7 cellular contexts compared by ENCODE assay signal in genomic region chr2:27049422-27050280, GRCh38. TPM values are rescaled to one million over a fixed set of nuclear protein-coding genes. Genes with fewer than 3 reads are reported as not detected.
DNase-seq lines count a peak whose midpoint lies in the region; ATAC-seq, FAIRE-seq and TF ChIP-seq lines count a peak whose summit lies in the region.

No MANE protein-coding gene starts in this region.

- 35% methylated on average over 21 of the region's 52 CpGs for WGBS in HepG2 (ENCODE audit: low lambda C conversion rate)

- peaks cover 3% of the 10 kb centered on the region; the same call in 1 of the 2 replicates for H4K20me1 ChIP-seq in HepG2 (ENCODE audit: insufficient read depth, low read length)

- H3K36me3 ChIP-seq in bronchial epithelial cell (ENCODE audit: control insufficient read depth, insufficient read depth, low read length) = peaks cover 3% of the 10 kb centered on the region
- peaks cover 2 to 18% of the 10 kb centered on the region in 2 experiments; a peak in 4 of 5 replicates for H3K36me3 ChIP-seq in HepG2 (replicated peaks in 1 of 2; ENCODE audit: control insufficient read depth in 1 of 2, insufficient read depth in 2 of 2, low read length in 2 of 2)

- TF ChIP-seq CTCF in bronchial epithelial cell (IDR thresholded peaks at IDR 0.05; ENCODE audit: insufficient read depth, low read length, severe bottlenecking) (no peak), HepG2 (CRISPR knock-in tag; IDR thresholded peaks at IDR 0.05) (no peak)

- POLR2A ChIA-PET in HepG2 (lab: Yijun Ruan, JAX) = interaction anchor here (0.8 to 6.4 kb wide), 17 partner anchors 8 to 379 kb away, joined by 3 to 100 read pairs (median 15); partner anchors contain the start of genes ATRAID, EMILIN1, KHK and NRBP1

- TF ChIP-seq POLR2A in HepG2 (IDR thresholded peaks at IDR 0.05; ENCODE audit: insufficient read depth in 1 of 2, low read depth in 2 of 2, low read length in 2 of 2) = peak in 1 of 2 experiments; percentile 52; a peak in 2 of 4 replicates

- peaks cover 8% of the 10 kb centered on the region for H3K79me2 ChIP-seq in HepG2 (ENCODE audit: insufficient read depth, low read length)

- DNase-seq in T-helper 2 cell (peak; percentile 39 to 67 (median 58)), bronchial epithelial cell (ENCODE audit: low read depth) (no peak), HepG2 (ENCODE audit: low spot score) (no peak), mesenteric fat pad (ENCODE audit: low spot score) (no peak)
- peak; percentile 43 to 57 (median 43) for DNase-seq in stimulated activated CD4-positive, alpha-beta T cell treated with anti-CD3 and anti-CD28 coated beads, TNF-alpha, amount 100 ng/mL, for 48 hours (ENCODE audit: low read depth in 3 of 3)

- no peak for TF ChIP-seq EP300 in HepG2 (IDR thresholded peaks at IDR 0.05; ENCODE audit: low read depth in 2 of 2, low read length in 2 of 2)
- no peak for TF ChIP-seq EP300 in HepG2 (CRISPR knock-in tag; IDR thresholded peaks at IDR 0.05; ENCODE audit: borderline replicate concordance)

- no peaks in the 10 kb centered on the region for H3K9me3 ChIP-seq in HepG2 (ENCODE audit: low read length)

- H3K4me3 ChIP-seq in bronchial epithelial cell (ENCODE audit: low read depth, low read length) = peak overlapping the region; percentile 83
- peak overlapping the region; percentile 86 to 97 (median 91) for H3K4me3 ChIP-seq in HepG2 (replicated peaks in 1 of 3; ENCODE audit: insufficient read depth in 1 of 3, low read depth in 2 of 3, low read length in 3 of 3)

- intact Hi-C loops in HepG2 (cut with micrococcal nuclease; ENCODE audit: unreplicated experiment) = loop anchor here (1.0 to 2.0 kb wide), 3 partner anchors 17 to 37 kb away; partner anchors contain the start of genes EMILIN1, KHK and TMEM214

- peak overlapping the region; percentile 77 for H3K9ac ChIP-seq in HepG2 (ENCODE audit: insufficient read depth, low read depth, low read length)

- H3K4me1 ChIP-seq in HepG2 (ENCODE audit: insufficient read depth, low read length) = peaks cover 24% of the 10 kb centered on the region

- TF ChIP-seq RAD21 in HepG2 (CRISPR knock-in tag; IDR thresholded peaks at IDR 0.05) = peak; percentile 62

- FAIRE-seq in bronchial epithelial cell (lab: Jason Lieb, UNC) = no peak
- FAIRE-seq in HepG2 (lab: Jason Lieb, UNC) = no peak

- H3K27me3 ChIP-seq in bronchial epithelial cell (ENCODE audit: control insufficient read depth, insufficient read depth, low read length) (no peaks in the 10 kb centered on the region), HepG2 (ENCODE audit: control insufficient read depth in 1 of 2, insufficient read depth in 2 of 2, low read length in 2 of 2) (no peaks in the 10 kb centered on the region; a peak in 1 of 5 replicates)

- H3K4me2 ChIP-seq in HepG2 (ENCODE audit: low read depth, low read length) = peak overlapping the region; percentile 99

- BruUV-seq in HepG2 (replicated peaks; lab: Mats Ljungman, UMichigan) = no TSS peak

- in situ Hi-C loops in HepG2 (cut with HindIII; ENCODE audit: extremely low pct_ligation_motif_present, low pct_unique_long_range_greater_than_20kb) = no loop called here

- ATAC-seq in GM18858 (IDR thresholded peaks at IDR 0.05; ENCODE audit: unreplicated experiment) (peak; percentile 21), HG02943 (IDR thresholded peaks at IDR 0.05; ENCODE audit: low read depth, unreplicated experiment) (peak; percentile 14), HepG2 (peak; percentile 51)

- H3K27ac ChIP-seq in HepG2 (ENCODE audit: extremely low read length, insufficient read depth, low read length) = peak overlapping the region; percentile 81

- CTCF ChIA-PET in HepG2 (lab: Yijun Ruan, JAX; ENCODE audit: low intra/inter-chr PET ratio, low total read pairs) = interaction anchor here (1.0 kb wide), 1 partner anchor 36 kb away, joined by 3 read pairs; no protein-coding TSS in a partner anchor

- H2AFZ ChIP-seq in HepG2 (ENCODE audit: low read length) = peak overlapping the region; percentile 68

RNA-seq across cellular contexts. Expression of gene AGBL5, which starts 1.8 kb away (rescaled TPM):
- total RNA-seq in bronchial epithelial cell (9.2 and 16.5 TPM in 2 replicates), HepG2 (2016; rRNA removed; fragmentation: Illumina TruSeq; extraction: Trizol) (48.6 and 55.9 TPM in 2 replicates), mesenteric fat pad (20.3 TPM)
- total RNA-seq in HepG2 (2016; cell fraction: cytosol; rRNA removed; fragmentation: Illumina TruSeq; extraction: Trizol; ENCODE audit: low read depth) = 148 and 152 TPM in 2 replicates
- 39.9 and 57.5 TPM in 2 replicates for total RNA-seq in HepG2 (2016; cell fraction: insoluble cytoplasmic fraction; rRNA removed; fragmentation: Illumina TruSeq; extraction: Trizol)
- total RNA-seq in HepG2 (2016; cell fraction: membrane; rRNA removed; fragmentation: Illumina TruSeq; extraction: Trizol) = 249 and 253 TPM in 2 replicates
- 22.8 and 23.0 TPM in 2 replicates for total RNA-seq in HepG2 (2016; cell fraction: nucleus; rRNA removed; fragmentation: Illumina TruSeq; extraction: Trizol)
- polyA plus RNA-seq in HepG2 (2011; rRNA removed) = 63.6 and 73.3 TPM in 2 replicates
- 65.6 and 84.8 TPM in 2 replicates for polyA plus RNA-seq in HepG2 (2011; cell fraction: cytosol; rRNA removed)
- polyA plus RNA-seq in HepG2 (2011; cell fraction: nucleus; rRNA removed) = 45.3 and 47.1 TPM in 2 replicates
- 36.8 and 51.0 TPM in 2 replicates for polyA plus RNA-seq in HepG2 (2012)
- polyA plus RNA-seq in HepG2 (2016; cell fraction: cytosol; fragmentation: Illumina TruSeq; extraction: Trizol; ENCODE audit: low read depth) = 247 and 251 TPM in 2 replicates
- polyA plus RNA-seq in HepG2 (2016; cell fraction: insoluble cytoplasmic fraction; fragmentation: Illumina TruSeq; extraction: Trizol; ENCODE audit: low read depth) = 54.3 and 66.5 TPM in 2 replicates
- 277 and 306 TPM in 2 replicates for polyA plus RNA-seq in HepG2 (2016; cell fraction: membrane; fragmentation: Illumina TruSeq; extraction: Trizol; ENCODE audit: low read depth)
- 44.5 and 47.6 TPM in 2 replicates for polyA plus RNA-seq in HepG2 (2016; cell fraction: nucleus; fragmentation: Illumina TruSeq; extraction: Trizol; ENCODE audit: insufficient read depth, low read depth)
- 109 and 147 TPM in 2 replicates for polyA minus RNA-seq in HepG2 (2011; rRNA and poly(A)+ RNA removed; ENCODE audit: low replicate concordance)
- polyA minus RNA-seq in HepG2 (2011; cell fraction: cytosol; rRNA and poly(A)+ RNA removed) = 32.5 and 36.6 TPM in 2 replicates
- 26.1 and 37.3 TPM in 2 replicates for polyA minus RNA-seq in HepG2 (2011; cell fraction: nucleus; rRNA and poly(A)+ RNA removed)

RNA-seq across cellular contexts. Expression of gene TMEM214, which starts 16.9 kb away (rescaled TPM):
- 15.8 and 17.3 TPM in 2 replicates for total RNA-seq in bronchial epithelial cell
- total RNA-seq in HepG2 (2016; rRNA removed; fragmentation: Illumina TruSeq; extraction: Trizol) = 28.0 and 58.3 TPM in 2 replicates
- total RNA-seq in HepG2 (2016; cell fraction: cytosol; rRNA removed; fragmentation: Illumina TruSeq; extraction: Trizol; ENCODE audit: low read depth) = 13.7 and 15.2 TPM in 2 replicates
- 22.8 and 61.4 TPM in 2 replicates for total RNA-seq in HepG2 (2016; cell fraction: insoluble cytoplasmic fraction; rRNA removed; fragmentation: Illumina TruSeq; extraction: Trizol)
- 24.2 and 24.6 TPM in 2 replicates for total RNA-seq in HepG2 (2016; cell fraction: membrane; rRNA removed; fragmentation: Illumina TruSeq; extraction: Trizol)
- total RNA-seq in HepG2 (2016; cell fraction: nucleus; rRNA removed; fragmentation: Illumina TruSeq; extraction: Trizol) = 65.4 and 81.2 TPM in 2 replicates
- polyA plus RNA-seq in HepG2 (2011; rRNA removed) = 132 and 137 TPM in 2 replicates
- polyA plus RNA-seq in HepG2 (2011; cell fraction: cytosol; rRNA removed) = 96.3 and 120 TPM in 2 replicates
- polyA plus RNA-seq in HepG2 (2011; cell fraction: nucleus; rRNA removed) = 355 and 421 TPM in 2 replicates
- 76.8 and 81.7 TPM in 2 replicates for polyA plus RNA-seq in HepG2 (2012)
- polyA plus RNA-seq in HepG2 (2016; cell fraction: cytosol; fragmentation: Illumina TruSeq; extraction: Trizol; ENCODE audit: low read depth) = 15.5 and 16.9 TPM in 2 replicates
- polyA plus RNA-seq in HepG2 (2016; cell fraction: insoluble cytoplasmic fraction; fragmentation: Illumina TruSeq; extraction: Trizol; ENCODE audit: low read depth) = 43.0 and 58.5 TPM in 2 replicates
- 30.0 and 37.0 TPM in 2 replicates for polyA plus RNA-seq in HepG2 (2016; cell fraction: membrane; fragmentation: Illumina TruSeq; extraction: Trizol; ENCODE audit: low read depth)
- polyA plus RNA-seq in HepG2 (2016; cell fraction: nucleus; fragmentation: Illumina TruSeq; extraction: Trizol; ENCODE audit: insufficient read depth, low read depth) = 188 and 192 TPM in 2 replicates
- polyA minus RNA-seq in HepG2 (2011; rRNA and poly(A)+ RNA removed; ENCODE audit: low replicate concordance) = 248 and 683 TPM in 2 replicates
- 150 and 151 TPM in 2 replicates for polyA minus RNA-seq in HepG2 (2011; cell fraction: cytosol; rRNA and poly(A)+ RNA removed)
- 219 and 243 TPM in 2 replicates for polyA minus RNA-seq in HepG2 (2011; cell fraction: nucleus; rRNA and poly(A)+ RNA removed)
- total RNA-seq in mesenteric fat pad = 148 TPM

RNA-seq across cellular contexts. Expression of gene OST4, which starts 21.8 kb away (rescaled TPM):
- 226 and 277 TPM in 2 replicates for total RNA-seq in bronchial epithelial cell
- 498 and 508 TPM in 2 replicates for total RNA-seq in HepG2 (2016; rRNA removed; fragmentation: Illumina TruSeq; extraction: Trizol)
- total RNA-seq in HepG2 (2016; cell fraction: cytosol; rRNA removed; fragmentation: Illumina TruSeq; extraction: Trizol; ENCODE audit: low read depth) = 947 and 1,365 TPM in 2 replicates
- 496 and 506 TPM in 2 replicates for total RNA-seq in HepG2 (2016; cell fraction: insoluble cytoplasmic fraction; rRNA removed; fragmentation: Illumina TruSeq; extraction: Trizol)
- total RNA-seq in HepG2 (2016; cell fraction: membrane; rRNA removed; fragmentation: Illumina TruSeq; extraction: Trizol) = 928 and 1,097 TPM in 2 replicates
- 200 and 226 TPM in 2 replicates for total RNA-seq in HepG2 (2016; cell fraction: nucleus; rRNA removed; fragmentation: Illumina TruSeq; extraction: Trizol)
- polyA plus RNA-seq in HepG2 (2011; rRNA removed) = 491 and 584 TPM in 2 replicates
- 627 and 1,057 TPM in 2 replicates for polyA plus RNA-seq in HepG2 (2011; cell fraction: cytosol; rRNA removed)
- polyA plus RNA-seq in HepG2 (2011; cell fraction: nucleus; rRNA removed) = 336 and 383 TPM in 2 replicates
- 371 and 440 TPM in 2 replicates for polyA plus RNA-seq in HepG2 (2012)
- polyA plus RNA-seq in HepG2 (2016; cell fraction: cytosol; fragmentation: Illumina TruSeq; extraction: Trizol; ENCODE audit: low read depth) = 1,401 and 1,836 TPM in 2 replicates
- polyA plus RNA-seq in HepG2 (2016; cell fraction: insoluble cytoplasmic fraction; fragmentation: Illumina TruSeq; extraction: Trizol; ENCODE audit: low read depth) = 640 and 680 TPM in 2 replicates
- 1,282 and 1,407 TPM in 2 replicates for polyA plus RNA-seq in HepG2 (2016; cell fraction: membrane; fragmentation: Illumina TruSeq; extraction: Trizol; ENCODE audit: low read depth)
- 415 and 448 TPM in 2 replicates for polyA plus RNA-seq in HepG2 (2016; cell fraction: nucleus; fragmentation: Illumina TruSeq; extraction: Trizol; ENCODE audit: insufficient read depth, low read depth)
- polyA minus RNA-seq in HepG2 (2011; rRNA and poly(A)+ RNA removed; ENCODE audit: low replicate concordance) = 310 and 535 TPM in 2 replicates
- 514 and 560 TPM in 2 replicates for polyA minus RNA-seq in HepG2 (2011; cell fraction: cytosol; rRNA and poly(A)+ RNA removed)
- 136 and 144 TPM in 2 replicates for polyA minus RNA-seq in HepG2 (2011; cell fraction: nucleus; rRNA and poly(A)+ RNA removed)
- total RNA-seq in mesenteric fat pad = 275 TPM

RNA-seq across cellular contexts. Expression of gene EMILIN1, which starts 28.8 kb away (rescaled TPM):
- under 0.01 and 1.6 TPM in 2 replicates for total RNA-seq in bronchial epithelial cell
- total RNA-seq in HepG2 (2016; rRNA removed; fragmentation: Illumina TruSeq; extraction: Trizol) = 4.0 and 9.7 TPM in 2 replicates
- 0.53 and 0.61 TPM in 2 replicates for total RNA-seq in HepG2 (2016; cell fraction: cytosol; rRNA removed; fragmentation: Illumina TruSeq; extraction: Trizol; ENCODE audit: low read depth)
- 4.1 and 12.5 TPM in 2 replicates for total RNA-seq in HepG2 (2016; cell fraction: insoluble cytoplasmic fraction; rRNA removed; fragmentation: Illumina TruSeq; extraction: Trizol)
- total RNA-seq in HepG2 (2016; cell fraction: membrane; rRNA removed; fragmentation: Illumina TruSeq; extraction: Trizol) = 1.4 TPM in 2 replicates
- 8.7 and 9.5 TPM in 2 replicates for total RNA-seq in HepG2 (2016; cell fraction: nucleus; rRNA removed; fragmentation: Illumina TruSeq; extraction: Trizol)
- 8.1 and 13.1 TPM in 2 replicates for polyA plus RNA-seq in HepG2 (2011; rRNA removed)
- 9.7 and 19.1 TPM in 2 replicates for polyA plus RNA-seq in HepG2 (2011; cell fraction: cytosol; rRNA removed)
- 30.1 and 34.4 TPM in 2 replicates for polyA plus RNA-seq in HepG2 (2011; cell fraction: nucleus; rRNA removed)
- 8.6 and 10.0 TPM in 2 replicates for polyA plus RNA-seq in HepG2 (2012)
- 0.42 and 0.58 TPM in 2 replicates for polyA plus RNA-seq in HepG2 (2016; cell fraction: cytosol; fragmentation: Illumina TruSeq; extraction: Trizol; ENCODE audit: low read depth)
- 2.8 and 3.2 TPM in 2 replicates for polyA plus RNA-seq in HepG2 (2016; cell fraction: insoluble cytoplasmic fraction; fragmentation: Illumina TruSeq; extraction: Trizol; ENCODE audit: low read depth)
- 0.45 and 1.0 TPM in 2 replicates for polyA plus RNA-seq in HepG2 (2016; cell fraction: membrane; fragmentation: Illumina TruSeq; extraction: Trizol; ENCODE audit: low read depth)
- polyA plus RNA-seq in HepG2 (2016; cell fraction: nucleus; fragmentation: Illumina TruSeq; extraction: Trizol; ENCODE audit: insufficient read depth, low read depth) = 14.3 and 15.9 TPM in 2 replicates
- 0.54 and 19.1 TPM in 2 replicates for polyA minus RNA-seq in HepG2 (2011; rRNA and poly(A)+ RNA removed; ENCODE audit: low replicate concordance)
- 13.6 and 17.2 TPM in 2 replicates for polyA minus RNA-seq in HepG2 (2011; cell fraction: cytosol; rRNA and poly(A)+ RNA removed)
- polyA minus RNA-seq in HepG2 (2011; cell fraction: nucleus; rRNA and poly(A)+ RNA removed) = 4.8 and 5.6 TPM in 2 replicates
- total RNA-seq in mesenteric fat pad = 77.4 TPM

RNA-seq across cellular contexts. Expression of gene KHK, which starts 36.9 kb away (rescaled TPM):
- 0.53 and 0.77 TPM in 2 replicates for total RNA-seq in bronchial epithelial cell
- total RNA-seq in HepG2 (2016; rRNA removed; fragmentation: Illumina TruSeq; extraction: Trizol) = 29.9 and 40.9 TPM in 2 replicates
- total RNA-seq in HepG2 (2016; cell fraction: cytosol; rRNA removed; fragmentation: Illumina TruSeq; extraction: Trizol; ENCODE audit: low read depth) = 8.1 and 9.7 TPM in 2 replicates
- 31.6 and 41.5 TPM in 2 replicates for total RNA-seq in HepG2 (2016; cell fraction: insoluble cytoplasmic fraction; rRNA removed; fragmentation: Illumina TruSeq; extraction: Trizol)
- total RNA-seq in HepG2 (2016; cell fraction: membrane; rRNA removed; fragmentation: Illumina TruSeq; extraction: Trizol) = 15.4 and 18.4 TPM in 2 replicates
- total RNA-seq in HepG2 (2016; cell fraction: nucleus; rRNA removed; fragmentation: Illumina TruSeq; extraction: Trizol) = 34.9 and 38.4 TPM in 2 replicates
- 99.2 and 139 TPM in 2 replicates for polyA plus RNA-seq in HepG2 (2011; rRNA removed)
- 93.9 and 100.0 TPM in 2 replicates for polyA plus RNA-seq in HepG2 (2011; cell fraction: cytosol; rRNA removed)
- polyA plus RNA-seq in HepG2 (2011; cell fraction: nucleus; rRNA removed) = 195 and 260 TPM in 2 replicates
- polyA plus RNA-seq in HepG2 (2012) = 128 and 136 TPM in 2 replicates
- polyA plus RNA-seq in HepG2 (2016; cell fraction: cytosol; fragmentation: Illumina TruSeq; extraction: Trizol; ENCODE audit: low read depth) = 12.3 and 15.8 TPM in 2 replicates
- polyA plus RNA-seq in HepG2 (2016; cell fraction: insoluble cytoplasmic fraction; fragmentation: Illumina TruSeq; extraction: Trizol; ENCODE audit: low read depth) = 39.2 and 45.9 TPM in 2 replicates
- 14.9 and 20.8 TPM in 2 replicates for polyA plus RNA-seq in HepG2 (2016; cell fraction: membrane; fragmentation: Illumina TruSeq; extraction: Trizol; ENCODE audit: low read depth)
- 94.3 and 95.6 TPM in 2 replicates for polyA plus RNA-seq in HepG2 (2016; cell fraction: nucleus; fragmentation: Illumina TruSeq; extraction: Trizol; ENCODE audit: insufficient read depth, low read depth)
- 6.9 and 106 TPM in 2 replicates for polyA minus RNA-seq in HepG2 (2011; rRNA and poly(A)+ RNA removed; ENCODE audit: low replicate concordance)
- polyA minus RNA-seq in HepG2 (2011; cell fraction: cytosol; rRNA and poly(A)+ RNA removed) = 29.4 and 50.9 TPM in 2 replicates
- polyA minus RNA-seq in HepG2 (2011; cell fraction: nucleus; rRNA and poly(A)+ RNA removed) = 51.5 and 66.5 TPM in 2 replicates
- total RNA-seq in mesenteric fat pad = 4.7 TPM

Comparison
In these comparisons a context has a peak if more than half of its experiments do, and no peak if none do; other contexts are left out.
1. DNase-seq: peak in T-helper 2 cell (5 of 5) and stimulated activated CD4-positive, alpha-beta T cell treated with anti-CD3 and anti-CD28 coated beads, TNF-alpha, amount 100 ng/mL, for 48 hours (3 of 3); none in bronchial epithelial cell (single experiment), HepG2 (single experiment) and mesenteric fat pad (single experiment).
2. Peak in every context shown above with its lines, with median percentiles within 50 percentile points of each other: ATAC-seq.